29 cellular contexts compared by ENCODE assay signal in the genomic region with DNA sequence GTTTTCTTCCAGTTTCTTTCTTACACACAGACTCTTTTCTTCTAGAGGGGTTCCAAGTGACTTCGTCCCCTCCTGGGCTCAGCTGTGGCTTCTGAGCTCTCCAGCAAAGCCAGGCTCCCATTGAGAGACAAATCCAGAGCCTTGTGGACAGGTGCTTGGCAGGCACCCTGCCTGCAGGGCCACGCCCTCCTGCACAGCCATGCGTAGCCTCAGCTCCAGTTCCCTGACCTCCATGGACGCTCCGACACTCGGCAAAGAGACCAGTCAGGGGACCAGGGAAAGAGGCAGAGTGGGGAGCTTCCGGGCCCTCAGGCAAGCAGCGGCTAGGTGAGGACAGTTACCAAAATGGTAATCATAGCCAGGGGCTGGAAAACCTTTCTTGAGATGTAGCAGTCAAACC.
"Had no signal": no experiment of that assay in that cellular context is flagged by ENCODE, and none has a peak within 500 bp of the region (broad histone marks: within the 10 kb centered on the region; RNA-seq: fewer than 3 reads in every experiment).

No MANE protein-coding gene starts in this region.

- H3K4me3 ChIP-seq: ascending aorta, cardiac muscle cell, K562 had no signal

- DNase-seq: activated CD4-positive, alpha-beta memory T cell treated with anti-CD3 and anti-CD28 coated beads, Interleukin-2, amount 10 ng/mL, durations not matched to agents 7 days and 5 days; activated CD4-positive, alpha-beta T cell treated with anti-CD3 and anti-CD28 coated beads for 1 hour; activated CD4-positive, alpha-beta T cell treated with anti-CD3 and anti-CD28 coated beads for 48 hours; activated CD4-positive, CD25-positive, alpha-beta regulatory T cell; activated CD8-positive, alpha-beta memory T cell treated with anti-CD3 and anti-CD28 coated beads for 24 hours; activated CD8-positive, alpha-beta memory T cell treated with anti-CD3 and anti-CD28 coated beads, Interleukin-2, amount 10 ng/mL, durations not matched to agents 7 days and 5 days; activated CD8-positive, alpha-beta memory T cell treated with anti-CD3 and anti-CD28 coated beads, Interleukin-2, amount 50 U/mL, for 48 hours; activated effector memory CD4-positive, alpha-beta T cell treated with Interleukin-2 at 50 U/mL for 16 hours; activated naive CD4-positive, alpha-beta T cell treated with Interleukin-2 at 50 U/mL for 16 hours; activated naive CD8-positive, alpha-beta T cell treated with anti-CD3 and anti-CD28 coated beads, Interleukin-2, amount 10 ng/mL, durations not matched to agents 7 days and 5 days; activated T-cell treated with anti-CD3 and anti-CD28 coated beads, Interleukin-2, amount 50 U/mL, for 48 hours; amygdala; NCI-H1105; NCI-H1417 treated with DMSO at 0.1 percent for 48 hours; NCI-H187; NCI-H2029 treated with DMSO at 0.1 percent for 48 hours; NCI-H2107; NCI-H2171; NCI-H2227 treated with DMSO at 0.1 percent for 48 hours; NCI-H446; NCI-H510A treated with DMSO at 0.1 percent for 48 hours; NCI-H526 treated with DMSO at 0.1 percent for 48 hours; SIG-M5; T1000; WERI-Rb-1 had no signal

- H3K27me3 ChIP-seq: ascending aorta, cardiac muscle cell had no signal

- H3K27ac ChIP-seq: ascending aorta, cardiac muscle cell, WERI-Rb-1 had no signal

- H3K36me3 ChIP-seq: ascending aorta, cardiac muscle cell, WERI-Rb-1 had no signal

- ATAC-seq: activated CD8-positive, alpha-beta memory T cell treated with anti-CD3 and anti-CD28 coated beads, Interleukin-2, amount 10 ng/mL, durations not matched to agents 7 days and 5 days; K562; Panc1 had no signal

- H3K9me3 ChIP-seq: ascending aorta had no signal
